In the genomic region with DNA sequence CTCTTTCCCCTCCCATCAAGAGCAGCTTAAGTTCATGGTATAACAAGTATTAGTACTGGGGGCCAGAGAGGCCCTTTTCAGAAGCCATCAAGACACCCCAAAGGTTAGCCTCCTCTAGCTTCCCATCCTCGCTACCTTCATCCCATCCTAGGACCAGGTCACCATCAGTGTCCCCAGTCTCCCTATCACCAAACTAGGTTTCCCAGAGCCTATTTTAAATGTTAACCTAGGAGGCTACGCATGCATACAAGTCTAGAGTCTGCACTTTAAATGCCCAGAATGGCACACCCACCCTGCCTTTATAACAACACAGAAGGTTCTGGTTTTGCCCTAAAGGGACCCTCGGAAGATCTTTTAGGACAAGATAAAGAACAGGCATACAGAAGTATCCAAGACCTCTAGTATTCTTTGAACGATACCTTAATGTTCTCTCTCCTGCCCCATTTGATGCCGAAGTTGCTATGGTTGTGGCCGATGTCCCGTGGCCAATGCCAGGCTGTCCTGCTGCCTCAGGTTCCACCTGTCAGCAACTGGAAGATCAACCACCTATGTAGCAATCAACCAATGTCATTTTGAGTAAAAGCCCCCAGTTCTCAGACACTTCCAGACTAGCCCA, we compare ENCODE assay signal across 22 cellular contexts. TPM values are rescaled to one million over a fixed set of nuclear protein-coding genes. Genes with fewer than 3 reads are reported as not detected.
DNase-seq lines count a peak whose midpoint lies in the region; ATAC-seq and TF ChIP-seq lines count a peak whose summit lies in the region.
"Had no signal": no experiment of that assay in that cellular context is flagged by ENCODE, and none has a peak within 500 bp of the region (broad histone marks: within the 10 kb centered on the region; RNA-seq: fewer than 3 reads in every experiment).

No MANE protein-coding gene starts in this region.

- no peak overlapping the region for H3K4me3 Mint-ChIP-seq in activated T-cell treated with anti-CD3 and anti-CD28 coated beads, Interleukin-2, amount 50 U/mL, for 4 hours
- H3K4me3 Mint-ChIP-seq in central memory CD8-positive, alpha-beta T cell, result no peak overlapping the region
- no peak overlapping the region for H3K4me3 Mint-ChIP-seq in osteocyte (ENCODE audit: unreplicated experiment)
- H3K4me3 Mint-ChIP-seq: CD4-positive, CD25-positive, alpha-beta regulatory T cell had no signal

- H3K27ac Mint-ChIP-seq in central memory CD8-positive, alpha-beta T cell (ENCODE audit: low read depth), result no peak overlapping the region
- no peak overlapping the region for H3K27ac Mint-ChIP-seq in osteocyte (ENCODE audit: unreplicated experiment)
- H3K27ac Mint-ChIP-seq: CD4-positive, CD25-positive, alpha-beta regulatory T cell had no signal

- in situ Hi-C loops in G401 (cut with HindIII; ENCODE audit: low sequenced_read_pairs), result no loop called here

- no peaks in the 10 kb centered on the region for H3K36me3 Mint-ChIP-seq in activated T-cell treated with anti-CD3 and anti-CD28 coated beads, Interleukin-2, amount 50 U/mL, for 4 hours (ENCODE audit: insufficient read depth)
- H3K36me3 Mint-ChIP-seq in central memory CD8-positive, alpha-beta T cell (ENCODE audit: insufficient read depth), result peaks cover 2% of the 10 kb centered on the region
- H3K36me3 Mint-ChIP-seq in osteocyte (ENCODE audit: unreplicated experiment), result no peaks in the 10 kb centered on the region
- H3K36me3 Mint-ChIP-seq: CD4-positive, CD25-positive, alpha-beta regulatory T cell had no signal

- no peaks in the 10 kb centered on the region for H3K9me3 Mint-ChIP-seq in activated T-cell treated with anti-CD3 and anti-CD28 coated beads, Interleukin-2, amount 50 U/mL, for 4 hours
- H3K9me3 Mint-ChIP-seq in central memory CD8-positive, alpha-beta T cell, result no peaks in the 10 kb centered on the region
- no peaks in the 10 kb centered on the region for H3K9me3 Mint-ChIP-seq in osteocyte (ENCODE audit: unreplicated experiment)
- H3K9me3 Mint-ChIP-seq: CD4-positive, CD25-positive, alpha-beta regulatory T cell had no signal

- no peak for TF ChIP-seq CTCF in osteocyte (IDR thresholded peaks at IDR 0.05)

- no peak for ATAC-seq in activated T-cell treated with anti-CD3 and anti-CD28 coated beads, Interleukin-2, amount 50 U/mL, for 4 hours
- ATAC-seq in central memory CD8-positive, alpha-beta T cell (replicated peaks; ENCODE audit: extremely low read depth, poor library complexity, severe bottlenecking), result no peak
- ATAC-seq in HG02884 (IDR thresholded peaks at IDR 0.05; ENCODE audit: unreplicated experiment), result no peak
- ATAC-seq: HCT116 had no signal

- DNase-seq in activated T-cell treated with anti-CD3 and anti-CD28 coated beads, Interleukin-2, amount 50 U/mL, for 48 hours, result peak; percentile 8 to 16
- no peak for DNase-seq in activated T-cell treated with anti-CD3 and anti-CD28 coated beads, Interleukin-2, amount 50 U/mL, for 4 hours
- DNase-seq in G401 (ENCODE audit: low spot score) (peak; percentile 23), osteocyte (ENCODE audit: extremely low spot score, unreplicated experiment) (peak; percentile 83), H4 (ENCODE audit: low spot score) (no peak), OCI-M2 (lab: John Stamatoyannopoulos, UW; ENCODE audit: unreplicated experiment) (no peak)
- peak; percentile 9 to 10 for DNase-seq in central memory CD8-positive, alpha-beta T cell (ENCODE audit: low spot score in 2 of 2)
- DNase-seq: CD4-positive, CD25-positive, alpha-beta regulatory T cell; MV-4-11; NCI-H1417; NCI-H187 treated with DMSO at 0.1 percent for 48 hours; NCI-H2171; NCI-H446; NCI-H69; NK-92 treated with Interleukin-12 subunit alpha and Interleukin-12 subunit beta, amount 100 ng/mL, for 24 hours; SIG-M5 had no signal

- peaks cover 7% of the 10 kb centered on the region for H3K27me3 Mint-ChIP-seq in activated T-cell treated with anti-CD3 and anti-CD28 coated beads, Interleukin-2, amount 50 U/mL, for 4 hours (ENCODE audit: low read depth)
- H3K27me3 Mint-ChIP-seq in central memory CD8-positive, alpha-beta T cell, result no peaks in the 10 kb centered on the region
- peaks cover 2% of the 10 kb centered on the region for H3K27me3 Mint-ChIP-seq in osteocyte (ENCODE audit: unreplicated experiment)

- peaks cover 5% of the 10 kb centered on the region for H3K4me1 Mint-ChIP-seq in activated T-cell treated with anti-CD3 and anti-CD28 coated beads, Interleukin-2, amount 50 U/mL, for 4 hours (ENCODE audit: low read depth)
- H3K4me1 Mint-ChIP-seq in central memory CD8-positive, alpha-beta T cell, result peaks cover 12% of the 10 kb centered on the region
- peaks cover 12% of the 10 kb centered on the region for H3K4me1 Mint-ChIP-seq in osteocyte (ENCODE audit: unreplicated experiment)

RNA-seq across cellular contexts. Expression of gene GPRIN2, which starts 2.2 kb away (rescaled TPM):
- total RNA-seq in activated T-cell treated with anti-CD3 and anti-CD28 coated beads, Interleukin-2, amount 50 U/mL, for 4 hours, result not detected
- total RNA-seq in G401 (2014; rRNA removed; shearing (Covaris generic)), result not detected in 2 replicates
- 2.5 and 3.4 TPM in 2 replicates for total RNA-seq in osteocyte
- not detected in 2 replicates for total RNA-seq in H4 (2014; rRNA removed; shearing (Covaris generic))
- total RNA-seq: A673; CD4-positive, CD25-positive, alpha-beta regulatory T cell; LHCN-M2; OCI-LY7; RPMI7951 had no signal

RNA-seq across cellular contexts. Expression of gene SYT15, which starts 24.7 kb away (rescaled TPM):
- under 1 TPM; 0.46 to 0.66 (median 0.53) TPM for total RNA-seq in activated T-cell treated with anti-CD3 and anti-CD28 coated beads, Interleukin-2, amount 50 U/mL, for 4 hours
- total RNA-seq in G401 (2014; rRNA removed; shearing (Covaris generic)), result not detected in 2 replicates
- 10.3 and 12.5 TPM in 2 replicates for total RNA-seq in osteocyte
- total RNA-seq in H4 (2014; rRNA removed; shearing (Covaris generic)), result 0.17 and 3.0 TPM in 2 replicates

Comparison
In these comparisons a context has a peak if more than half of its experiments do, and no peak if none do; other contexts are left out.
1. DNase-seq: peak in activated T-cell treated with anti-CD3 and anti-CD28 coated beads, Interleukin-2, amount 50 U/mL, for 48 hours (2 of 2), G401 (single experiment), central memory CD8-positive, alpha-beta T cell (2 of 2) and osteocyte (single experiment); none in activated T-cell treated with anti-CD3 and anti-CD28 coated beads, Interleukin-2, amount 50 U/mL, for 4 hours (single experiment), H4 (single experiment) and OCI-M2 (single experiment).